Comparison of ENCODE assay signal across 24 cellular contexts in genomic region chr16:85092851-85093250, GRCh38. TPM values are rescaled to one million over a fixed set of nuclear protein-coding genes. Genes with fewer than 3 reads are reported as not detected.
"Had no signal": no experiment of that assay in that cellular context is flagged by ENCODE, and none has a peak within 500 bp of the region (broad histone marks: within the 10 kb centered on the region; RNA-seq: fewer than 3 reads in every experiment).

No MANE protein-coding gene starts in this region.

- DNase-seq: IMR-90, Kasumi-1, MM.1S, NCI-H1092 treated with DMSO at 0.1 percent for 48 hours, NCI-H1436, NCI-H187, NCI-H2029, NCI-H2081 treated with DMSO at 0.1 percent for 48 hours, NCI-H2171, NCI-H226, NCI-H446, NCI-H510A, NCI-H524 treated with DMSO at 0.1 percent for 48 hours, NCI-H69, NCI-H774, SHP77, SW 1271 had no signal

- H3K27ac ChIP-seq: KMS-11, RWPE1 had no signal

- H3K9ac ChIP-seq: KMS-11, SK-N-SH had no signal

- ATAC-seq: HepG2 had no signal

- FAIRE-seq: HepG2 had no signal

- H3K9me3 ChIP-seq: SK-N-SH had no signal

- H3K4me2 ChIP-seq: KMS-11, SK-N-SH had no signal

RNA-seq across cellular contexts. Expression of gene CIBAR2, which starts 19.4 kb away (rescaled TPM):
- total RNA-seq: HepG2, HT1080, M059J, SK-MEL-5 had no signal
- polyA plus RNA-seq: HepG2 had no signal
